24 cellular contexts compared by ENCODE assay signal in genomic region chr13:111947876-111948275, GRCh38.
"Had no signal": no experiment of that assay in that cellular context is flagged by ENCODE, and none has a peak within 500 bp of the region (broad histone marks: within the 10 kb centered on the region; RNA-seq: fewer than 3 reads in every experiment).

No MANE protein-coding gene starts in this region.

- H3K36me3 ChIP-seq: adrenal gland, breast epithelium, SJSA1 had no signal

- H3K9me3 Mint-ChIP-seq: activated CD4-positive, alpha-beta T cell treated with anti-CD3 and anti-CD28 coated beads, Interleukin-2, amount 10 ng/mL, durations not matched to agents 24 days and 14 days; activated CD8-positive, alpha-beta T cell treated with anti-CD3 and anti-CD28 coated beads for 36 hours; activated naive CD4-positive, alpha-beta T cell treated with anti-CD3 and anti-CD28 coated beads for 36 hours; activated T-helper 17 cell treated with anti-CD3 and anti-CD28 coated beads, Interleukin-2, amount 50 U/mL, for 72 hours had no signal

- H3K27me3 ChIP-seq: adrenal gland, body of pancreas had no signal

- H3K27ac ChIP-seq: adrenal gland, body of pancreas, breast epithelium, SJSA1 had no signal

- H3K36me3 Mint-ChIP-seq: activated naive CD4-positive, alpha-beta T cell treated with anti-CD3 and anti-CD28 coated beads, Interleukin-2, amount 50 U/mL, for 72 hours had no signal

- ATAC-seq: activated CD8-positive, alpha-beta T cell treated with anti-CD3 and anti-CD28 coated beads for 36 hours; activated naive CD4-positive, alpha-beta T cell treated with anti-CD3 and anti-CD28 coated beads, Interleukin-2, amount 50 U/mL, for 72 hours; activated T-cell treated with anti-CD3 and anti-CD28 coated beads, Interleukin-2, amount 50 U/mL, for 72 hours; activated T-helper 17 cell treated with anti-CD3 and anti-CD28 coated beads, Interleukin-2, amount 50 U/mL, for 72 hours; body of pancreas; K562; Panc1 had no signal

- H3K4me1 Mint-ChIP-seq: activated CD4-positive, alpha-beta T cell treated with anti-CD3 and anti-CD28 coated beads, Interleukin-2, amount 10 ng/mL, durations not matched to agents 24 days and 14 days; activated T-helper 17 cell treated with anti-CD3 and anti-CD28 coated beads, Interleukin-2, amount 50 U/mL, for 72 hours had no signal

- H3K4me3 Mint-ChIP-seq: activated CD4-positive, alpha-beta T cell treated with anti-CD3 and anti-CD28 coated beads, Interleukin-2, amount 10 ng/mL, durations not matched to agents 24 days and 14 days; activated CD8-positive, alpha-beta T cell treated with anti-CD3 and anti-CD28 coated beads for 36 hours; activated naive CD4-positive, alpha-beta T cell treated with anti-CD3 and anti-CD28 coated beads for 36 hours; activated T-cell treated with anti-CD3 and anti-CD28 coated beads, Interleukin-2, amount 50 U/mL, for 72 hours; activated T-helper 17 cell treated with anti-CD3 and anti-CD28 coated beads, Interleukin-2, amount 50 U/mL, for 72 hours; T-helper 1 cell treated with Interleukin-12 subunit alpha and Interleukin-12 subunit beta and Interleukin-4 antibody, amounts not matched to agents 30 μg/mL and 1 μg/mL, for 36 hours; T-helper 2 cell treated with Interferon-gamma antibody and Interleukin-4, amounts not matched to agents 5 μg/mL and 100 μg/mL, for 36 hours had no signal

- DNase-seq: activated CD4-positive, alpha-beta T cell treated with anti-CD3 and anti-CD28 coated beads, Interleukin-2, amount 10 ng/mL, durations not matched to agents 24 days and 14 days; activated CD4-positive, alpha-beta T cell treated with anti-CD3 and anti-CD28 coated beads, Interleukin-2, amount 50 U/mL, for 4 hours; activated CD8-positive, alpha-beta T cell treated with anti-CD3 and anti-CD28 coated beads for 36 hours; activated gamma-delta T cell treated with Interleukin-2 at 50 U/mL for 16 hours; activated naive CD4-positive, alpha-beta T cell treated with anti-CD3 and anti-CD28 coated beads for 36 hours; activated T-cell treated with anti-CD3 and anti-CD28 coated beads, Interleukin-2, amount 50 U/mL, for 1 hour; activated T-cell treated with anti-CD3 and anti-CD28 coated beads, Interleukin-2, amount 50 U/mL, for 72 hours; body of pancreas; caudate nucleus; cerebellar nuclear complex; NCI-H1092 treated with DMSO at 0.1 percent for 48 hours; NCI-H146; NCI-H524 treated with DMSO at 0.1 percent for 48 hours; SHP77 treated with DMSO at 0.1 percent for 48 hours; SK-N-SH had no signal

- H3K4me3 ChIP-seq: adrenal gland, body of pancreas, breast epithelium, K562, SJSA1 had no signal

- H3K9me3 ChIP-seq: adrenal gland, SK-N-SH had no signal

- H3K27me3 Mint-ChIP-seq: activated CD4-positive, alpha-beta T cell treated with anti-CD3 and anti-CD28 coated beads, Interleukin-2, amount 10 ng/mL, durations not matched to agents 24 days and 14 days had no signal

- H3K4me1 ChIP-seq: adrenal gland, body of pancreas, breast epithelium, SJSA1 had no signal

- H3K27ac Mint-ChIP-seq: activated CD4-positive, alpha-beta T cell treated with anti-CD3 and anti-CD28 coated beads, Interleukin-2, amount 10 ng/mL, durations not matched to agents 24 days and 14 days; activated CD8-positive, alpha-beta T cell treated with anti-CD3 and anti-CD28 coated beads for 36 hours; activated naive CD4-positive, alpha-beta T cell treated with anti-CD3 and anti-CD28 coated beads for 36 hours; activated naive CD4-positive, alpha-beta T cell treated with anti-CD3 and anti-CD28 coated beads, Interleukin-2, amount 50 U/mL, for 72 hours; activated T-cell treated with anti-CD3 and anti-CD28 coated beads, Interleukin-2, amount 50 U/mL, for 72 hours; activated T-helper 17 cell treated with anti-CD3 and anti-CD28 coated beads, Interleukin-2, amount 50 U/mL, for 72 hours; T-helper 1 cell treated with Interleukin-12 subunit alpha and Interleukin-12 subunit beta and Interleukin-4 antibody, amounts not matched to agents 30 μg/mL and 1 μg/mL, for 36 hours; T-helper 2 cell treated with Interferon-gamma antibody and Interleukin-4, amounts not matched to agents 5 μg/mL and 100 μg/mL, for 36 hours had no signal
